ENCODE assay signal across 1 cellular context in genomic region chr3:126679318-126679751, GRCh38.
TF ChIP-seq lines count a peak whose summit lies in the region.

No MANE protein-coding gene starts in this region.

TF ChIP-seq in HepG2, 621 proteins besides CTCF, POLR2A, EP300 and RAD21 (continued from another document):
- TF ChIP-seq, protein P1, sequence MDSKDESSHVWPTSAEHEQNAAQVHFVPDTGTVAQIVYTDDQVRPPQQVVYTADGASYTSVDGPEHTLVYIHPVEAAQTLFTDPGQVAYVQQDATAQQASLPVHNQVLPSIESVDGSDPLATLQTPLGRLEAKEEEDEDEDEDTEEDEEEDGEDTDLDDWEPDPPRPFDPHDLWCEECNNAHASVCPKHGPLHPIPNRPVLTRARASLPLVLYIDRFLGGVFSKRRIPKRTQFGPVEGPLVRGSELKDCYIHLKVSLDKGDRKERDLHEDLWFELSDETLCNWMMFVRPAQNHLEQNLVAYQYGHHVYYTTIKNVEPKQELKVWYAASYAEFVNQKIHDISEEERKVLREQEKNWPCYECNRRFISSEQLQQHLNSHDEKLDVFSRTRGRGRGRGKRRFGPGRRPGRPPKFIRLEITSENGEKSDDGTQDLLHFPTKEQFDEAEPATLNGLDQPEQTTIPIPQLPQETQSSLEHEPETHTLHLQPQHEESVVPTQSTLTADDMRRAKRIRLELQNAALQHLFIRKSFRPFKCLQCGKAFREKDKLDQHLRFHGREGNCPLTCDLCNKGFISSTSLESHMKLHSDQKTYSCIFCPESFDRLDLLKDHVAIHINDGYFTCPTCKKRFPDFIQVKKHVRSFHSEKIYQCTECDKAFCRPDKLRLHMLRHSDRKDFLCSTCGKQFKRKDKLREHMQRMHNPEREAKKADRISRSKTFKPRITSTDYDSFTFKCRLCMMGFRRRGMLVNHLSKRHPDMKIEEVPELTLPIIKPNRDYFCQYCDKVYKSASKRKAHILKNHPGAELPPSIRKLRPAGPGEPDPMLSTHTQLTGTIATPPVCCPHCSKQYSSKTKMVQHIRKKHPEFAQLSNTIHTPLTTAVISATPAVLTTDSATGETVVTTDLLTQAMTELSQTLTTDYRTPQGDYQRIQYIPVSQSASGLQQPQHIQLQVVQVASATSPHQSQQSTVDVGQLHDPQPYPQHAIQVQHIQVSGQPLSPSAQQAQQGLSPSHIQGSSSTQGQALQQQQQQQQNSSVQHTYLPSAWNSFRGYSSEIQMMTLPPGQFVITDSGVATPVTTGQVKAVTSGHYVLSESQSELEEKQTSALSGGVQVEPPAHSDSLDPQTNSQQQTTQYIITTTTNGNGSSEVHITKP (CRISPR knock-in tag; IDR thresholded peaks at IDR 0.05; ENCODE audit: low read depth), result no peak
- TF ChIP-seq, protein P2, sequence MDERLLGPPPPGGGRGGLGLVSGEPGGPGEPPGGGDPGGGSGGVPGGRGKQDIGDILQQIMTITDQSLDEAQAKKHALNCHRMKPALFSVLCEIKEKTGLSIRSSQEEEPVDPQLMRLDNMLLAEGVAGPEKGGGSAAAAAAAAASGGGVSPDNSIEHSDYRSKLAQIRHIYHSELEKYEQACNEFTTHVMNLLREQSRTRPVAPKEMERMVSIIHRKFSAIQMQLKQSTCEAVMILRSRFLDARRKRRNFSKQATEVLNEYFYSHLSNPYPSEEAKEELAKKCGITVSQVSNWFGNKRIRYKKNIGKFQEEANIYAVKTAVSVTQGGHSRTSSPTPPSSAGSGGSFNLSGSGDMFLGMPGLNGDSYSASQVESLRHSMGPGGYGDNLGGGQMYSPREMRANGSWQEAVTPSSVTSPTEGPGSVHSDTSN (CRISPR knock-in tag; IDR thresholded peaks at IDR 0.05), result no peak
- TF ChIP-seq HHEX (CRISPR knock-in tag; IDR thresholded peaks at IDR 0.05), result no peak
- no peak for TF ChIP-seq ZBTB46 (CRISPR knock-in tag; IDR thresholded peaks at IDR 0.05; ENCODE audit: borderline replicate concordance)
- TF ChIP-seq ZNF546 (CRISPR knock-in tag; conservative IDR thresholded peaks at IDR 0.05), result no peak
- peak; percentile 45; the same call in 1 of the 2 replicates for TF ChIP-seq ZFP91 (CRISPR knock-in tag; IDR thresholded peaks at IDR 0.05; ENCODE audit: borderline replicate concordance)
- TF ChIP-seq CENPT (CRISPR knock-in tag; IDR thresholded peaks at IDR 0.05; ENCODE audit: low read depth), result no peak
- TF ChIP-seq SYNCRIP (IDR thresholded peaks at IDR 0.05; ENCODE audit: insufficient read depth, low read depth, low read length), result no peak
- no peak for TF ChIP-seq ZNF503 (CRISPR knock-in tag; IDR thresholded peaks at IDR 0.05)
- TF ChIP-seq THAP11 (CRISPR knock-in tag; IDR thresholded peaks at IDR 0.05), result no peak
- TF ChIP-seq ZNF564 (CRISPR knock-in tag; IDR thresholded peaks at IDR 0.05), result 0 out of 2 replicates have a peak, but pooled peaks have one; percentile 50
- TF ChIP-seq, protein P3, sequence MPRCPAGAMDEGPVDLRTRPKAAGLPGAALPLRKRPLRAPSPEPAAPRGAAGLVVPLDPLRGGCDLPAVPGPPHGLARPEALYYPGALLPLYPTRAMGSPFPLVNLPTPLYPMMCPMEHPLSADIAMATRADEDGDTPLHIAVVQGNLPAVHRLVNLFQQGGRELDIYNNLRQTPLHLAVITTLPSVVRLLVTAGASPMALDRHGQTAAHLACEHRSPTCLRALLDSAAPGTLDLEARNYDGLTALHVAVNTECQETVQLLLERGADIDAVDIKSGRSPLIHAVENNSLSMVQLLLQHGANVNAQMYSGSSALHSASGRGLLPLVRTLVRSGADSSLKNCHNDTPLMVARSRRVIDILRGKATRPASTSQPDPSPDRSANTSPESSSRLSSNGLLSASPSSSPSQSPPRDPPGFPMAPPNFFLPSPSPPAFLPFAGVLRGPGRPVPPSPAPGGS (CRISPR knock-in tag; IDR thresholded peaks at IDR 0.05), result peak; percentile 65; the same call in 1 of the 2 replicates
- 0 out of 2 replicates have a peak, but pooled peaks have one; percentile 36 for TF ChIP-seq ZSCAN25 (CRISPR knock-in tag; IDR thresholded peaks at IDR 0.05)
- TF ChIP-seq UBTF (CRISPR knock-in tag; IDR thresholded peaks at IDR 0.05), result peak; percentile 34; the same call in 1 of the 2 replicates
- TF ChIP-seq, protein P4, sequence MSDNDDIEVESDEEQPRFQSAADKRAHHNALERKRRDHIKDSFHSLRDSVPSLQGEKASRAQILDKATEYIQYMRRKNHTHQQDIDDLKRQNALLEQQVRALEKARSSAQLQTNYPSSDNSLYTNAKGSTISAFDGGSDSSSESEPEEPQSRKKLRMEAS (IDR thresholded peaks at IDR 0.05), result peak; percentile 44
- TF ChIP-seq ZNF333 (CRISPR knock-in tag; IDR thresholded peaks at IDR 0.05; ENCODE audit: borderline replicate concordance), result 0 out of 2 replicates have a peak, but pooled peaks have one; percentile 22
- TF ChIP-seq KDM2A (CRISPR knock-in tag; IDR thresholded peaks at IDR 0.05; ENCODE audit: borderline replicate concordance, low read depth), result peak; percentile 29; the same call in 1 of the 2 replicates
- TF ChIP-seq TAF15 (IDR thresholded peaks at IDR 0.05; ENCODE audit: low read depth, low read length, poor library complexity, severe bottlenecking), result no peak
- no peak for TF ChIP-seq SOX6 (IDR thresholded peaks at IDR 0.05)
- no peak for TF ChIP-seq SOX6 (CRISPR knock-in tag; IDR thresholded peaks at IDR 0.05)
- TF ChIP-seq PHF20 (CRISPR knock-in tag; IDR thresholded peaks at IDR 0.05), result no peak
- TF ChIP-seq SMC3 (IDR thresholded peaks at IDR 0.05; ENCODE audit: low read length), result peak; percentile 55
